ENCODE assay signal across 3 cellular contexts in genomic region chr5:837621-838121, GRCh38. TPM values are rescaled to one million over a fixed set of nuclear protein-coding genes. Genes with fewer than 3 reads are reported as not detected.
"Had no signal": no experiment of that assay in that cellular context is flagged by ENCODE, and none has a peak within 500 bp of the region (broad histone marks: within the 10 kb centered on the region; RNA-seq: fewer than 3 reads in every experiment).

No MANE protein-coding gene starts in this region.

RNA-seq across cellular contexts. Expression of gene ZDHHC11, which starts 13.1 kb away (rescaled TPM):
- polyA plus RNA-seq: IgD-negative memory B cell had no signal

RNA-seq across cellular contexts. Expression of gene ZDHHC11B, which starts 53.1 kb away (rescaled TPM):
- total RNA-seq: activated T-helper 1 cell treated with anti-CD3 and anti-CD28 coated beads, Interleukin-12 subunit alpha, Interleukin-12 subunit beta, Interleukin-2, Interleukin-4 antibody, amounts not matched to agents 30 ng/mL and 10 ng/mL and 1 ng/mL, durations not matched to agents 14 hours and 24 hours and 36 hours; MCF 10A had no signal
- polyA plus RNA-seq: IgD-negative memory B cell had no signal
